ENCODE assay signal across 33 cellular contexts in the genomic region with DNA sequence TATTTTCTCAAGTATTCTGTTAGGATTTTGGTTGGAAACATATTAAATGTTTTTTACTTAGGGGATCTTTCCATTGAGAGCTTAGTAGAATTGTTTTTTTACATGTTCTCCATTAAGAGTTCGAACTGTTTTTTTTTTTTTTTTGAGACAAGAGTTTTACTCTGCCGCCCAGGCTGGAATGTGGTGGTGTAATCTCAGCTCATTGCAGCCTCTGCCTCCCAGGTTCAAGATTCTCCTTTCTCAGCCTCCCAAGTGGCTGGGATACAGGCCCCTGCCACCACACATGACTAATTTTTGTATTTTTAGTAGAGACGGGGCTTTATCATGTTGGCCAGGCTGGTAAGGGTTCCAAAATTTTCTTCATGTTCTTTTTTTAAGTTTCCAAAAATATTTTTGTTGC. TPM values are rescaled to one million over a fixed set of nuclear protein-coding genes. Genes with fewer than 3 reads are reported as not detected.
"Had no signal": no experiment of that assay in that cellular context is flagged by ENCODE, and none has a peak within 500 bp of the region (broad histone marks: within the 10 kb centered on the region; RNA-seq: fewer than 3 reads in every experiment).

No MANE protein-coding gene starts in this region.

- H3K9me3 Mint-ChIP-seq: activated CD4-positive, alpha-beta memory T cell treated with anti-CD3 and anti-CD28 coated beads, Interleukin-2, amount 10 ng/mL, durations not matched to agents 7 days and 5 days; activated CD4-positive, alpha-beta T cell treated with anti-CD3 and anti-CD28 coated beads, Interleukin-2, amount 10 ng/mL, durations not matched to agents 7 days and 5 days; activated naive CD4-positive, alpha-beta T cell treated with anti-CD3 and anti-CD28 coated beads, Interleukin-2, amount 10 ng/mL, durations not matched to agents 7 days and 5 days; activated naive CD4-positive, alpha-beta T cell treated with anti-CD3 and anti-CD28 coated beads, Interleukin-2, amount 50 U/mL, for 72 hours; activated naive CD8-positive, alpha-beta T cell treated with anti-CD3 and anti-CD28 coated beads, Interleukin-2, amount 10 ng/mL, durations not matched to agents 7 days and 5 days; activated T-cell treated with anti-CD3 and anti-CD28 coated beads, Interleukin-2, amount 50 U/mL, for 4 hours; activated T-helper 1 cell treated with anti-CD3 and anti-CD28 coated beads, Interleukin-12 subunit alpha, Interleukin-12 subunit beta, Interleukin-2, Interleukin-4 antibody, amounts not matched to agents 30 ng/mL and 10 ng/mL and 1 ng/mL, durations not matched to agents 14 hours and 24 hours and 36 hours; activated T-helper 2 cell treated with anti-CD3 and anti-CD28 coated beads, Interferon-gamma antibody, Interleukin-2, Interleukin-4, amounts not matched to agents 10 μg/mL and 5 μg/mL and 100 μg/mL, durations not matched to agents 14 hours and 24 hours and 36 hours; central memory CD8-positive, alpha-beta T cell; dendritic cell treated with granulocyte-macrophage colony-stimulating factor and Interleukin-4, amounts not matched to agents 40 ng/mL and 50 ng/mL, for 4 days; endodermal cell; WTC11 had no signal

- H3K4me3 Mint-ChIP-seq: activated CD4-positive, alpha-beta memory T cell treated with anti-CD3 and anti-CD28 coated beads, Interleukin-2, amount 10 ng/mL, durations not matched to agents 7 days and 5 days; activated CD4-positive, alpha-beta T cell treated with anti-CD3 and anti-CD28 coated beads, Interleukin-2, amount 10 ng/mL, durations not matched to agents 7 days and 5 days; activated naive CD4-positive, alpha-beta T cell treated with anti-CD3 and anti-CD28 coated beads, Interleukin-2, amount 10 ng/mL, durations not matched to agents 7 days and 5 days; activated naive CD8-positive, alpha-beta T cell treated with anti-CD3 and anti-CD28 coated beads, Interleukin-2, amount 10 ng/mL, durations not matched to agents 7 days and 5 days; activated T-cell treated with anti-CD3 and anti-CD28 coated beads, Interleukin-2, amount 50 U/mL, for 4 hours; activated T-helper 1 cell treated with anti-CD3 and anti-CD28 coated beads, Interleukin-12 subunit alpha, Interleukin-12 subunit beta, Interleukin-2, Interleukin-4 antibody, amounts not matched to agents 30 ng/mL and 10 ng/mL and 1 ng/mL, durations not matched to agents 14 hours and 24 hours and 36 hours; central memory CD8-positive, alpha-beta T cell; dendritic cell treated with granulocyte-macrophage colony-stimulating factor and Interleukin-4, amounts not matched to agents 40 ng/mL and 50 ng/mL, for 4 days; endodermal cell; WTC11 had no signal

- DNase-seq: activated CD4-positive, alpha-beta memory T cell treated with anti-CD3 and anti-CD28 coated beads, Interleukin-2, amount 10 ng/mL, durations not matched to agents 7 days and 5 days; activated CD4-positive, alpha-beta T cell treated with anti-CD3 and anti-CD28 coated beads for 1 hour; activated CD4-positive, alpha-beta T cell treated with anti-CD3 and anti-CD28 coated beads for 4 hours; activated CD4-positive, alpha-beta T cell treated with anti-CD3 and anti-CD28 coated beads, Interleukin-2, amount 10 ng/mL, durations not matched to agents 7 days and 5 days; activated CD4-positive, alpha-beta T cell treated with anti-CD3 and anti-CD28 coated beads, Interleukin-2, amount 50 U/mL, for 4 hours; activated CD8-positive, alpha-beta memory T cell treated with anti-CD3 and anti-CD28 coated beads, Interleukin-2, amount 50 U/mL, for 48 hours; activated gamma-delta T cell; activated naive CD4-positive, alpha-beta T cell; activated naive CD4-positive, alpha-beta T cell treated with anti-CD3 and anti-CD28 coated beads, Interleukin-2, amount 10 ng/mL, durations not matched to agents 7 days and 5 days; activated naive CD8-positive, alpha-beta T cell treated with anti-CD3 and anti-CD28 coated beads, Interleukin-2, amount 10 ng/mL, durations not matched to agents 7 days and 5 days; activated T-cell treated with anti-CD3 and anti-CD28 coated beads for 4 hours; activated T-cell treated with anti-CD3 and anti-CD28 coated beads, Interleukin-2, amount 50 U/mL, for 4 hours; brain microvascular endothelial cell; dorsolateral prefrontal cortex; effector memory CD4-positive, alpha-beta T cell; endodermal cell; erythroblast; foreskin keratinocyte; head of caudate nucleus; T-helper 2 cell had no signal

- H3K27me3 ChIP-seq: ascending aorta, brain microvascular endothelial cell, dorsolateral prefrontal cortex, esophagus muscularis mucosa, foreskin keratinocyte, gastroesophageal sphincter had no signal

- FAIRE-seq: bronchial epithelial cell had no signal

- H3K27ac ChIP-seq: ascending aorta, brain microvascular endothelial cell, coronary artery, dorsolateral prefrontal cortex, esophagus muscularis mucosa, foreskin keratinocyte, gastroesophageal sphincter, VCaP had no signal

- H3K4me1 ChIP-seq: foreskin keratinocyte had no signal

- H3K27ac Mint-ChIP-seq: activated CD4-positive, alpha-beta memory T cell treated with anti-CD3 and anti-CD28 coated beads, Interleukin-2, amount 10 ng/mL, durations not matched to agents 7 days and 5 days; activated CD4-positive, alpha-beta T cell treated with anti-CD3 and anti-CD28 coated beads, Interleukin-2, amount 10 ng/mL, durations not matched to agents 7 days and 5 days; activated naive CD4-positive, alpha-beta T cell treated with anti-CD3 and anti-CD28 coated beads, Interleukin-2, amount 10 ng/mL, durations not matched to agents 7 days and 5 days; activated naive CD4-positive, alpha-beta T cell treated with anti-CD3 and anti-CD28 coated beads, Interleukin-2, amount 50 U/mL, for 72 hours; activated naive CD8-positive, alpha-beta T cell treated with anti-CD3 and anti-CD28 coated beads, Interleukin-2, amount 10 ng/mL, durations not matched to agents 7 days and 5 days; activated T-helper 1 cell treated with anti-CD3 and anti-CD28 coated beads, Interleukin-12 subunit alpha, Interleukin-12 subunit beta, Interleukin-2, Interleukin-4 antibody, amounts not matched to agents 30 ng/mL and 10 ng/mL and 1 ng/mL, durations not matched to agents 14 hours and 24 hours and 36 hours; activated T-helper 2 cell treated with anti-CD3 and anti-CD28 coated beads, Interferon-gamma antibody, Interleukin-2, Interleukin-4, amounts not matched to agents 10 μg/mL and 5 μg/mL and 100 μg/mL, durations not matched to agents 14 hours and 24 hours and 36 hours; dendritic cell treated with granulocyte-macrophage colony-stimulating factor and Interleukin-4, amounts not matched to agents 40 ng/mL and 50 ng/mL, for 4 days; endodermal cell; WTC11 had no signal

- ATAC-seq: activated naive CD4-positive, alpha-beta T cell treated with anti-CD3 and anti-CD28 coated beads, Interleukin-2, amount 50 U/mL, for 72 hours; activated T-cell treated with anti-CD3 and anti-CD28 coated beads, Interleukin-2, amount 50 U/mL, for 4 hours; foreskin keratinocyte; gastroesophageal sphincter; WTC11 had no signal

- H3K36me3 Mint-ChIP-seq: activated naive CD4-positive, alpha-beta T cell treated with anti-CD3 and anti-CD28 coated beads, Interleukin-2, amount 10 ng/mL, durations not matched to agents 7 days and 5 days; WTC11 had no signal

- H3K9me3 ChIP-seq: ascending aorta, esophagus muscularis mucosa, gastroesophageal sphincter had no signal

- H3K27me3 Mint-ChIP-seq: activated CD4-positive, alpha-beta memory T cell treated with anti-CD3 and anti-CD28 coated beads, Interleukin-2, amount 10 ng/mL, durations not matched to agents 7 days and 5 days; activated CD4-positive, alpha-beta T cell treated with anti-CD3 and anti-CD28 coated beads, Interleukin-2, amount 10 ng/mL, durations not matched to agents 7 days and 5 days; activated naive CD4-positive, alpha-beta T cell treated with anti-CD3 and anti-CD28 coated beads, Interleukin-2, amount 10 ng/mL, durations not matched to agents 7 days and 5 days; activated naive CD8-positive, alpha-beta T cell treated with anti-CD3 and anti-CD28 coated beads, Interleukin-2, amount 10 ng/mL, durations not matched to agents 7 days and 5 days; central memory CD8-positive, alpha-beta T cell; dendritic cell treated with granulocyte-macrophage colony-stimulating factor and Interleukin-4, amounts not matched to agents 40 ng/mL and 50 ng/mL, for 4 days had no signal

- H3K4me1 Mint-ChIP-seq: activated CD4-positive, alpha-beta memory T cell treated with anti-CD3 and anti-CD28 coated beads, Interleukin-2, amount 10 ng/mL, durations not matched to agents 7 days and 5 days; activated CD4-positive, alpha-beta T cell treated with anti-CD3 and anti-CD28 coated beads, Interleukin-2, amount 10 ng/mL, durations not matched to agents 7 days and 5 days; activated naive CD4-positive, alpha-beta T cell treated with anti-CD3 and anti-CD28 coated beads, Interleukin-2, amount 10 ng/mL, durations not matched to agents 7 days and 5 days; activated naive CD8-positive, alpha-beta T cell treated with anti-CD3 and anti-CD28 coated beads, Interleukin-2, amount 10 ng/mL, durations not matched to agents 7 days and 5 days; central memory CD8-positive, alpha-beta T cell had no signal

- H3K36me3 ChIP-seq: ascending aorta, brain microvascular endothelial cell, esophagus muscularis mucosa, gastroesophageal sphincter had no signal

- H3K4me3 ChIP-seq: ascending aorta, coronary artery, dorsolateral prefrontal cortex, esophagus muscularis mucosa, gastroesophageal sphincter had no signal

RNA-seq across cellular contexts. Expression of gene SUGCT, which starts 33.6 kb away (rescaled TPM):
- total RNA-seq: activated CD4-positive, alpha-beta memory T cell treated with anti-CD3 and anti-CD28 coated beads, Interleukin-2, amount 10 ng/mL, durations not matched to agents 7 days and 5 days; activated CD4-positive, alpha-beta T cell treated with anti-CD3 and anti-CD28 coated beads, Interleukin-2, amount 10 ng/mL, durations not matched to agents 7 days and 5 days; activated T-helper 1 cell treated with anti-CD3 and anti-CD28 coated beads, Interleukin-12 subunit alpha, Interleukin-12 subunit beta, Interleukin-2, Interleukin-4 antibody, amounts not matched to agents 30 ng/mL and 10 ng/mL and 1 ng/mL, durations not matched to agents 14 hours and 24 hours and 36 hours; T-helper 1 cell treated with Interleukin-12 subunit alpha and Interleukin-12 subunit beta and Interleukin-4 antibody, amounts not matched to agents 30 ng/mL and 1 ng/mL, for 36 hours had no signal
